ENCODE assay signal across 28 cellular contexts in the genomic region with DNA sequence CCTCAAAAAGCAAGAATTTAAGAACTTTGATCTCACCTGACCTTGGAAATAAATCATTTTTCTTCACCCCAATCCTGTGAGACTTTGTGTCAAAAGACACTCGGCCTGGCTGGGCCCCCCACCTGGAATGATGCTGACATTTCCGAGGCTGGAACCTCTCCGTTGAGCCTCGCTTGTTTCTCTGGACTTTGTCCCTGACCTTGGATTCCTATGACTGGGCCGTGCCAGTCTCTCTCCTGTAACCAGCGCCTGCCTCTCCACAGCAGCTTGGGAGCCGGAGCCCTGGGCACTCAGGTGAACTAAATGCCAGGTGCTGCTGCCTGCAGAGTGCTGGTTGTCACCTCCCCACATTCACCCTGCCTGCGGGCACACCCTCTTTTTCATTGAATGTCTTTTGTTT.
DNase-seq lines count a peak whose midpoint lies in the region; ATAC-seq and FAIRE-seq lines count a peak whose summit lies in the region.
"Had no signal": no experiment of that assay in that cellular context is flagged by ENCODE, and none has a peak within 500 bp of the region (broad histone marks: within the 10 kb centered on the region; RNA-seq: fewer than 3 reads in every experiment).

No MANE protein-coding gene starts in this region.

- peaks cover 15% of the 10 kb centered on the region in 2 donors for H3K4me1 Mint-ChIP-seq in stimulated activated naive B cell treated with anti-CD40 and anti-IgM and Interleukin-4, amounts not matched to agents 10 μg/mL and 1 μg/mL and 100 μg/mL, for 72 hours

- H3K27ac Mint-ChIP-seq in stimulated activated naive B cell treated with anti-CD40 and anti-IgM and Interleukin-4, amounts not matched to agents 10 μg/mL and 1 μg/mL and 100 μg/mL, for 72 hours, result peak overlapping the region; percentile 51
- H3K27ac Mint-ChIP-seq: activated naive CD4-positive, alpha-beta T cell treated with anti-CD3 and anti-CD28 coated beads for 36 hours; activated T-cell treated with anti-CD3 and anti-CD28 coated beads, Interleukin-2, amount 50 U/mL, for 72 hours; CD4-positive, alpha-beta T cell; effector memory CD8-positive, alpha-beta T cell; WTC11 had no signal

- no peaks in the 10 kb centered on the region for H3K9me3 Mint-ChIP-seq in stimulated activated naive B cell treated with anti-CD40 and anti-IgM and Interleukin-4, amounts not matched to agents 10 μg/mL and 1 μg/mL and 100 μg/mL, for 72 hours
- H3K9me3 Mint-ChIP-seq: activated naive CD4-positive, alpha-beta T cell treated with anti-CD3 and anti-CD28 coated beads for 36 hours; activated T-cell treated with anti-CD3 and anti-CD28 coated beads, Interleukin-2, amount 50 U/mL, for 72 hours; CD4-positive, alpha-beta T cell; effector memory CD8-positive, alpha-beta T cell; nephron progenitor cell had no signal

- DNase-seq in NCI-H345 (lab: John Stamatoyannopoulos, UW) (peak; percentile 9), NCI-H345 treated with DMSO at 0.1 percent for 48 hours (lab: John Stamatoyannopoulos, UW; ENCODE audit: unreplicated experiment) (no peak), NCI-H2171 (lab: John Stamatoyannopoulos, UW) (peak; percentile 19), RCC 7860 (ENCODE audit: low spot score) (no peak), activated gamma-delta T cell (lab: John Stamatoyannopoulos, UW) (no peak)
- no peak for DNase-seq in stimulated activated naive B cell treated with anti-CD40 and anti-IgM and Interleukin-4, amounts not matched to agents 10 μg/mL and 1 μg/mL and 100 μg/mL, for 72 hours
- DNase-seq: activated naive CD4-positive, alpha-beta T cell treated with anti-CD3 and anti-CD28 coated beads for 36 hours; activated T-cell treated with anti-CD3 and anti-CD28 coated beads, Interleukin-2, amount 50 U/mL, for 72 hours; CD4-positive, alpha-beta T cell; DMS 273 treated with DMSO at 0.1 percent for 48 hours; effector memory CD8-positive, alpha-beta T cell; erythroblast; kidney; MV-4-11; nephron progenitor cell; OCI-M1; ovary; retina; Right ventricle myocardium superior; T1000 had no signal

- FAIRE-seq in RCC 7860 (lab: Jason Lieb, UNC), result no peak
- FAIRE-seq: bronchial epithelial cell, GM12892, H1, urothelium cell line had no signal

- no peak overlapping the region for H3K4me3 Mint-ChIP-seq in stimulated activated naive B cell treated with anti-CD40 and anti-IgM and Interleukin-4, amounts not matched to agents 10 μg/mL and 1 μg/mL and 100 μg/mL, for 72 hours
- H3K4me3 Mint-ChIP-seq: activated naive CD4-positive, alpha-beta T cell treated with anti-CD3 and anti-CD28 coated beads for 36 hours; activated T-cell treated with anti-CD3 and anti-CD28 coated beads, Interleukin-2, amount 50 U/mL, for 72 hours; CD4-positive, alpha-beta T cell; effector memory CD8-positive, alpha-beta T cell; nephron progenitor cell; WTC11 had no signal

- H3K27me3 Mint-ChIP-seq in stimulated activated naive B cell treated with anti-CD40 and anti-IgM and Interleukin-4, amounts not matched to agents 10 μg/mL and 1 μg/mL and 100 μg/mL, for 72 hours, result no peaks in the 10 kb centered on the region
- H3K27me3 Mint-ChIP-seq: CD4-positive, alpha-beta T cell; effector memory CD8-positive, alpha-beta T cell had no signal

- H3K27ac ChIP-seq in cingulate gyrus (ENCODE audit: low read depth, low read length), result peak overlapping the region; percentile 35
- H3K27ac ChIP-seq: coronary artery, ovary had no signal

- no peak for ATAC-seq in stimulated activated naive B cell treated with anti-CD40 and anti-IgM and Interleukin-4, amounts not matched to agents 10 μg/mL and 1 μg/mL and 100 μg/mL, for 72 hours (replicated peaks)
- no peak for ATAC-seq in HG03159 (IDR thresholded peaks at IDR 0.05; ENCODE audit: unreplicated experiment)
- ATAC-seq: activated T-cell treated with anti-CD3 and anti-CD28 coated beads, Interleukin-2, amount 50 U/mL, for 72 hours; effector memory CD8-positive, alpha-beta T cell; WTC11 had no signal

- peaks cover 0 to 5% of the 10 kb centered on the region in 2 donors for H3K36me3 Mint-ChIP-seq in stimulated activated naive B cell treated with anti-CD40 and anti-IgM and Interleukin-4, amounts not matched to agents 10 μg/mL and 1 μg/mL and 100 μg/mL, for 72 hours
- H3K36me3 Mint-ChIP-seq: WTC11 had no signal

Comparison
In these comparisons a context has a peak if more than half of its experiments do, and no peak if none do; other contexts are left out.
1. DNase-seq: peak in NCI-H345 (single experiment) and NCI-H2171 (single experiment); none in NCI-H345 treated with DMSO at 0.1 percent for 48 hours (single experiment), stimulated activated naive B cell treated with anti-CD40 and anti-IgM and Interleukin-4, amounts not matched to agents 10 μg/mL and 1 μg/mL and 100 μg/mL, for 72 hours (single experiment), RCC 7860 (single experiment) and activated gamma-delta T cell (single experiment).